8 cellular contexts compared by ENCODE assay signal in genomic region chr16:73048292-73049050, GRCh38. TPM values are rescaled to one million over a fixed set of nuclear protein-coding genes. Genes with fewer than 3 reads are reported as not detected.
A peak's percentile ranks its signal among the peaks of the same experiment; 100 is the strongest.
DNase-seq lines count a peak whose midpoint lies in the region; ATAC-seq and TF ChIP-seq lines count a peak whose summit lies in the region.

No MANE protein-coding gene starts in this region.

- peak; percentile 26 for TF ChIP-seq CTCF in CD14-positive monocyte (IDR thresholded peaks at IDR 0.05)
- no peak for TF ChIP-seq CTCF in SU-DHL-6 (IDR thresholded peaks at IDR 0.05; ENCODE audit: insufficient read depth, low read length, poor library complexity, severe bottlenecking)
- TF ChIP-seq CTCF in heart left ventricle (IDR thresholded peaks at IDR 0.05) = peak in 3 of 12 donors; percentile 16 to 41 (median 40)
- TF ChIP-seq CTCF in retinal pigment epithelial cell (conservative IDR thresholded peaks at IDR 0.05; ENCODE audit: low read depth, low read length) = no peak

- no peak for DNase-seq in CD14-positive monocyte (ENCODE audit: low spot score)
- DNase-seq in HAP-1 (ENCODE audit: low spot score in 2 of 2) = peak in 1 of 2 experiments; percentile 54
- DNase-seq in heart left ventricle = peak; percentile 67 to 86 (median 79)
- DNase-seq in retinal pigment epithelial cell (ENCODE audit: low read depth) = no peak
- DNase-seq in midbrain (lab: John Stamatoyannopoulos, UW) = no peak
- no peak for DNase-seq in Kasumi-1 (lab: John Stamatoyannopoulos, UW)
- no peak for DNase-seq in activated CD8-positive, alpha-beta memory T cell treated with anti-CD3 and anti-CD28 coated beads, Interleukin-2, amount 50 U/mL, for 4 hours

- peaks cover 0 to 2% (median 0%) of the 10 kb centered on the region in 7 donors for H3K9me3 Mint-ChIP-seq in CD14-positive monocyte

- intact Hi-C loops in CD14-positive monocyte (cut with micrococcal nuclease) = loop anchor here (5.0 to 10.0 kb wide), 3 partner anchors 71 to 214 kb away; no protein-coding TSS in a partner anchor
- intact Hi-C loops in heart left ventricle (cut with DNase I) = loop anchor here in 7 of 10 donors (2.0 to 10.0 kb wide), 8 partner anchors 20 to 216 kb away; no protein-coding TSS in a partner anchor

- H3K4me1 ChIP-seq in HAP-1 = peaks cover 86% of the 10 kb centered on the region
- peaks cover 6 to 89% (median 54%) of the 10 kb centered on the region in 12 donors for H3K4me1 ChIP-seq in heart left ventricle

- H3K27me3 Mint-ChIP-seq in CD14-positive monocyte (ENCODE audit: low read depth in 3 of 3) = peaks cover 5 to 13% (median 6%) of the 10 kb centered on the region in 3 donors

- H3K27me3 ChIP-seq in HAP-1 (ENCODE audit: low read depth) = no peaks in the 10 kb centered on the region
- H3K27me3 ChIP-seq in SU-DHL-6 (ENCODE audit: low read length) = no peaks in the 10 kb centered on the region
- no peaks in the 10 kb centered on the region for H3K27me3 ChIP-seq in heart left ventricle

- H3F3A ChIP-seq in SU-DHL-6 (ENCODE audit: insufficient read depth) = no peaks in the 10 kb centered on the region

- H3K27ac ChIP-seq in SU-DHL-6 (ENCODE audit: low read depth, low read length) (no peak overlapping the region), heart left ventricle (peak overlapping the region; percentile 87 to 97 (median 91))

- H3K79me2 ChIP-seq in SU-DHL-6 (ENCODE audit: insufficient read depth, low read length) = no peaks in the 10 kb centered on the region

- H3K4me3 ChIP-seq in HAP-1 (peak overlapping the region; percentile 65), SU-DHL-6 (ENCODE audit: insufficient read depth, low read length, poor library complexity, severe bottlenecking) (peak overlapping the region; percentile 46), heart left ventricle (peak overlapping the region; percentile 64 to 98 (median 82)), retinal pigment epithelial cell (ENCODE audit: low read length) (peak overlapping the region; percentile 65)

- H3K9me3 ChIP-seq in HAP-1 (no peaks in the 10 kb centered on the region), SU-DHL-6 (ENCODE audit: insufficient read depth, low read length) (no peaks in the 10 kb centered on the region), heart left ventricle (no peaks in the 10 kb centered on the region)

- H3K9me2 ChIP-seq in SU-DHL-6 (replicated peaks; ENCODE audit: insufficient read depth, low read length) = no peaks in the 10 kb centered on the region

- ATAC-seq in heart left ventricle = peak; percentile 38 to 79 (median 65)

- peaks cover 2 to 7% of the 10 kb centered on the region in 2 donors for H3K36me3 Mint-ChIP-seq in CD14-positive monocyte

- H4K20me1 ChIP-seq in SU-DHL-6 (ENCODE audit: low read depth, low read length) = peaks cover 15% of the 10 kb centered on the region; the same call in 1 of the 2 replicates

- peaks cover 39% of the 10 kb centered on the region for H3K4me1 Mint-ChIP-seq in CD14-positive monocyte

- WGBS in heart left ventricle, 4 donors = 5 to 21% (median 7%) methylated on average over 10 to 56 of the region's 56 CpGs

- H3K4me2 ChIP-seq in SU-DHL-6 (ENCODE audit: low read depth, low read length, poor library complexity, severe bottlenecking) = peak overlapping the region; percentile 56

- peak in 1 of 2 donors; percentile 36 for TF ChIP-seq POLR2A in heart left ventricle (IDR thresholded peaks at IDR 0.05)

- in situ Hi-C loops in HAP-1 (cut with MboI; ENCODE audit: low sequenced_read_pairs) = no loop called here

- H3K36me3 ChIP-seq in HAP-1 (replicated peaks) (no peaks in the 10 kb centered on the region), SU-DHL-6 (ENCODE audit: low read length) (no peaks in the 10 kb centered on the region), heart left ventricle (no peaks in the 10 kb centered on the region)

- peak overlapping the region; percentile 64 to 87 for H3K4me3 Mint-ChIP-seq in CD14-positive monocyte

- H2AFZ ChIP-seq in SU-DHL-6 (ENCODE audit: low read depth, low read length, severe bottlenecking) = no peak overlapping the region

- H3K27ac Mint-ChIP-seq in CD14-positive monocyte = peak overlapping the region; percentile 73 to 93 (median 82)

- peak overlapping the region; percentile 40; the same call in 1 of the 2 replicates for H3K9ac ChIP-seq in SU-DHL-6 (ENCODE audit: low read length)

RNA-seq across cellular contexts. Expression of gene ZFHX3, which starts 0.5 kb away (rescaled TPM):
- polyA plus RNA-seq in CD14-positive monocyte (under 1 TPM; 0.42 to 0.43 TPM), heart left ventricle (1 to 10 TPM; 3.8 to 4.0 TPM)
- 10 to 100 TPM in 6 of 9 donors, 1 to 10 TPM in 3; 7.8 to 21.6 (median 14.5) TPM for total RNA-seq in heart left ventricle

Comparison
In these comparisons a context has a peak if more than half of its experiments do, and no peak if none do; other contexts are left out.
1. DNase-seq: peak in heart left ventricle (5 of 5); none in CD14-positive monocyte (single experiment), retinal pigment epithelial cell (single experiment), midbrain (single experiment), Kasumi-1 (0 of 2) and activated CD8-positive, alpha-beta memory T cell treated with anti-CD3 and anti-CD28 coated beads, Interleukin-2, amount 50 U/mL, for 4 hours (single experiment).
2. Peak in every context shown above with its lines, with median percentiles within 50 percentile points of each other: H3K4me3 ChIP-seq.